8 cellular contexts compared by ENCODE assay signal in genomic region chr10:84375011-84375410, GRCh38. TPM values are rescaled to one million over a fixed set of nuclear protein-coding genes. Genes with fewer than 3 reads are reported as not detected.
DNase-seq lines count a peak whose midpoint lies in the region; ATAC-seq and TF ChIP-seq lines count a peak whose summit lies in the region.

No MANE protein-coding gene starts in this region.

- DNase-seq in Calu3: peak; percentile 40
- DNase-seq in SK-N-DZ (ENCODE audit: low spot score): peak; percentile 59
- DNase-seq in dermis blood vessel endothelial cell: peak; percentile 83
- DNase-seq in midbrain (lab: John Stamatoyannopoulos, UW): peak; percentile 58
- DNase-seq in cortex of kidney (lab: John Stamatoyannopoulos, UW): no peak

- no peaks in the 10 kb centered on the region for H3K36me3 ChIP-seq in KMS-11 (ENCODE audit: insufficient read depth)

- CTCF ChIA-PET in Calu3 (lab: Charles Lee): interaction anchor here (1.0 kb wide), 1 partner anchor 162 kb away, joined by 7 read pairs; no protein-coding TSS in a partner anchor

- no peak overlapping the region for H3K4me3 ChIP-seq in KMS-11 (IDR thresholded peaks at IDR 0.05; ENCODE audit: insufficient read depth, low read depth, low read length)

- no peaks in the 10 kb centered on the region for H3K36me3 Mint-ChIP-seq in Calu3 (ENCODE audit: insufficient read depth, unreplicated experiment)

- BruUV-seq in Calu3 (replicated peaks; lab: Mats Ljungman, UMichigan): no TSS peak

- H3K27me3 Mint-ChIP-seq in Calu3 (ENCODE audit: unreplicated experiment): no peaks in the 10 kb centered on the region

- no peak overlapping the region for H2AFZ ChIP-seq in KMS-11 (ENCODE audit: low read depth)

- H3K4me1 Mint-ChIP-seq in Calu3 (ENCODE audit: low read depth, unreplicated experiment): no peaks in the 10 kb centered on the region

- ATAC-seq in GM18858 (IDR thresholded peaks at IDR 0.05; ENCODE audit: unreplicated experiment) (peak; percentile 65), GM21367 (IDR thresholded peaks at IDR 0.05; ENCODE audit: unreplicated experiment) (no peak)

- peaks cover 11% of the 10 kb centered on the region for H3K4me1 ChIP-seq in KMS-11 (ENCODE audit: low read depth, poor library complexity, severe bottlenecking)

- H3K79me2 ChIP-seq in KMS-11 (ENCODE audit: insufficient read depth, low read depth): no peaks in the 10 kb centered on the region; the same call in 1 of the 2 replicates

- no peak overlapping the region for H3K27ac ChIP-seq in KMS-11

- no peak overlapping the region for H3K27ac Mint-ChIP-seq in Calu3 (ENCODE audit: unreplicated experiment)

- no peak overlapping the region for H3K4me2 ChIP-seq in KMS-11

- no peak overlapping the region for H3K4me3 Mint-ChIP-seq in Calu3 (ENCODE audit: low read depth, unreplicated experiment)

- no peaks in the 10 kb centered on the region for H3K9me3 Mint-ChIP-seq in Calu3 (ENCODE audit: low read depth, unreplicated experiment)

- intact Hi-C loops in Calu3 (cut with micrococcal nuclease; ENCODE audit: unreplicated experiment): loop anchor here (1.0 to 5.0 kb wide), 2 partner anchors 52 to 162 kb away; no protein-coding TSS in a partner anchor

- 0 out of 2 replicates have a peak, but pooled peaks cover 3% of the 10 kb centered on the region for H4K20me1 ChIP-seq in KMS-11 (ENCODE audit: insufficient read depth)

- TF ChIP-seq CTCF in Calu3 (IDR thresholded peaks at IDR 0.05; ENCODE audit: unreplicated experiment) (no peak), KMS-11 (conservative IDR thresholded peaks at IDR 0.05; ENCODE audit: low read depth, low read length) (peak; percentile 73)

- H3K27me3 ChIP-seq in KMS-11 (ENCODE audit: insufficient read depth, low read depth): no peaks in the 10 kb centered on the region

- no peak overlapping the region for H3K9ac ChIP-seq in KMS-11

RNA-seq across cellular contexts. Expression of gene CCSER2, which starts 46.6 kb away (rescaled TPM):
- total RNA-seq in Calu3 (2022): 20.6 and 27.8 TPM in 2 replicates
- polyA plus RNA-seq in SK-N-DZ (2014; cell fraction: cytosol; rRNA removed): 12.6 and 14.2 TPM in 2 replicates
- polyA plus RNA-seq in SK-N-DZ (2014; cell fraction: nucleus; rRNA removed): 8.4 and 10.2 TPM in 2 replicates
- total RNA-seq in dermis blood vessel endothelial cell: 22.5 and 32.7 TPM in 2 replicates
